In the genomic region with DNA sequence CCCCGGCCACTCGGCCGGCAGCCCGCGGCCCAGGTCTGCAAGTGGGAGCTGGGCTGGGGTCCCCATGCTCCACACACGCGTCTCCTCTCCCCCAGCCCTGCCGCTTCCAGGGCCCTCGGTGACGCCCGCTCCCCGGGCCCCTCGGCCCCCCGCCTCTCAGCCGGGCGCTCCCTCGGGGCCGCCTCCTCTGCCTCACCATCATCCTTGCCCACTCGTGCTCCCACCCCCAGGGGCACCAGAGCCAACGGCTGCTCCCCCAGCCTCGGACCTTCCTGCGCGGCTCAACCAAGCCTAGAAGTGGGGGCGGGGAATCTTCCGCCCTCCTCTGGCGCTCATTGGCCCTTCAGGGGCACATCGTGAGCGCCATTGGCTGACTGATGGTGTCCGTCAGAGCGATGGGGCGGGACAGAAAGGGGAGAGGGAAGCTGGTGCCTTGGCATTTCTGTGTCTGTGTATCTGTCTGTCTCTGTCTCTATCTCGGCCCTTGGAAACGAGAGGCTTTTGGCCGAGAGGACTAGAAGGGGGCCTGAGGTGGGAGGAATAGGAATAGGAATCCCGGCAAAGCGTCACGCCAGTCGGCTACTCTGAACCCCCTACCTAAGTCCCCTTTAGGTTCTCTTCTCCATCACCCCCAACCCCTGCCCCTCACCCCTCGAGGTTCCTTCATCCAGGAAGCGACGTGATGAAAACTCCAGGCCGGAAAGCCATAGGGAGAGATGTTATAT, we compare ENCODE assay signal across 8 cellular contexts.
DNase-seq lines count a peak whose midpoint lies in the region; ATAC-seq, FAIRE-seq and TF ChIP-seq lines count a peak whose summit lies in the region.

No MANE protein-coding gene starts in this region.

- H3K9ac ChIP-seq in HepG2 (ENCODE audit: insufficient read depth, low read depth, low read length) = peak overlapping the region; percentile 82

- peak overlapping the region; percentile 77 to 91 (median 88) for H3K4me3 ChIP-seq in HepG2 (replicated peaks in 1 of 3; ENCODE audit: insufficient read depth in 1 of 3, low read depth in 2 of 3, low read length in 3 of 3)

- no TSS peak for BruUV-seq in HepG2 (replicated peaks; lab: Mats Ljungman, UMichigan)

- ATAC-seq in GM19372 (IDR thresholded peaks at IDR 0.05; ENCODE audit: low read depth, unreplicated experiment) = peak; percentile 95
- peak; percentile 94 for ATAC-seq in HG03521 (IDR thresholded peaks at IDR 0.05; ENCODE audit: unreplicated experiment)
- peak; percentile 100 for ATAC-seq in HepG2

- H3K79me2 ChIP-seq in HepG2 (ENCODE audit: insufficient read depth, low read length) = peaks cover 8% of the 10 kb centered on the region

- H3K27ac ChIP-seq in C4-2B (peak overlapping the region; percentile 79), HepG2 (ENCODE audit: extremely low read length, insufficient read depth, low read length) (peak overlapping the region; percentile 31)

- peak overlapping the region; percentile 91 for H3K4me2 ChIP-seq in HepG2 (ENCODE audit: low read depth, low read length)

- H3K27me3 ChIP-seq in HepG2 (ENCODE audit: control insufficient read depth in 1 of 2, insufficient read depth in 2 of 2, low read length in 2 of 2) = no peaks in the 10 kb centered on the region; a peak in 1 of 5 replicates

- WGBS in HepG2 (ENCODE audit: low lambda C conversion rate) = under 1% methylated on average over 32 of the region's 42 CpGs

- POLR2A ChIA-PET in HepG2 (lab: Yijun Ruan, JAX) = interaction anchor here (1.3 kb wide), 1 partner anchor 33 kb away, joined by 4 read pairs; no protein-coding TSS in a partner anchor

- H3K4me1 ChIP-seq in HepG2 (ENCODE audit: insufficient read depth, low read length) = peaks cover 21% of the 10 kb centered on the region

- intact Hi-C loops in HepG2 (cut with micrococcal nuclease; ENCODE audit: unreplicated experiment) = no loop called here

- no peaks in the 10 kb centered on the region for H4K20me1 ChIP-seq in HepG2 (ENCODE audit: insufficient read depth, low read length)

- CTCF ChIA-PET in HepG2 (lab: Yijun Ruan, JAX; ENCODE audit: low intra/inter-chr PET ratio, low total read pairs) = no interaction called here

- TF ChIP-seq POLR2A in HepG2 (IDR thresholded peaks at IDR 0.05; ENCODE audit: insufficient read depth in 1 of 2, low read depth in 2 of 2, low read length in 2 of 2) = peak in 1 of 2 experiments; percentile 79; a peak in 2 of 4 replicates

- peak; percentile 97 for DNase-seq in NCI-H69 (lab: John Stamatoyannopoulos, UW)
- peak; percentile 88 for DNase-seq in activated CD4-positive, alpha-beta T cell treated with anti-CD3 and anti-CD28 coated beads, Interleukin-2, amount 50 U/mL, for 1 hour
- peak; percentile 88 for DNase-seq in dermis blood vessel endothelial cell
- DNase-seq in HepG2 (ENCODE audit: low spot score) = peak; percentile 88
- DNase-seq in stimulated activated CD4-positive, alpha-beta T cell treated with anti-CD3 and anti-CD28 coated beads, Interleukin-2, amount 100 ng/mL, for 48 hours = peak; percentile 90 to 91

- H3K9me3 ChIP-seq in HepG2 (ENCODE audit: low read length) = no peaks in the 10 kb centered on the region

- no peak for TF ChIP-seq EP300 in HepG2 (IDR thresholded peaks at IDR 0.05; ENCODE audit: low read depth in 2 of 2, low read length in 2 of 2)
- no peak for TF ChIP-seq EP300 in HepG2 (CRISPR knock-in tag; IDR thresholded peaks at IDR 0.05; ENCODE audit: borderline replicate concordance)

- TF ChIP-seq RAD21 in HepG2 (CRISPR knock-in tag; IDR thresholded peaks at IDR 0.05) = peak; percentile 35

- H3K36me3 ChIP-seq in HepG2 (replicated peaks in 1 of 2; ENCODE audit: control insufficient read depth in 1 of 2, insufficient read depth in 2 of 2, low read length in 2 of 2) = 0 out of 5 replicates have a peak, but pooled peaks cover 0 to 3% of the 10 kb centered on the region in 2 experiments

- in situ Hi-C loops in HepG2 (cut with HindIII; ENCODE audit: extremely low pct_ligation_motif_present, low pct_unique_long_range_greater_than_20kb) = no loop called here

- peak overlapping the region; percentile 45 for H2AFZ ChIP-seq in HepG2 (ENCODE audit: low read length)

- peak; percentile 88 for FAIRE-seq in HepG2 (lab: Jason Lieb, UNC)

- TF ChIP-seq CTCF in C4-2B (conservative IDR thresholded peaks at IDR 0.05) (no peak), HepG2 (CRISPR knock-in tag; IDR thresholded peaks at IDR 0.05) (no peak)

TF ChIP-seq in HepG2, 621 proteins besides CTCF, POLR2A, EP300 and RAD21 (continues in another document):
- TF ChIP-seq, protein P1, sequence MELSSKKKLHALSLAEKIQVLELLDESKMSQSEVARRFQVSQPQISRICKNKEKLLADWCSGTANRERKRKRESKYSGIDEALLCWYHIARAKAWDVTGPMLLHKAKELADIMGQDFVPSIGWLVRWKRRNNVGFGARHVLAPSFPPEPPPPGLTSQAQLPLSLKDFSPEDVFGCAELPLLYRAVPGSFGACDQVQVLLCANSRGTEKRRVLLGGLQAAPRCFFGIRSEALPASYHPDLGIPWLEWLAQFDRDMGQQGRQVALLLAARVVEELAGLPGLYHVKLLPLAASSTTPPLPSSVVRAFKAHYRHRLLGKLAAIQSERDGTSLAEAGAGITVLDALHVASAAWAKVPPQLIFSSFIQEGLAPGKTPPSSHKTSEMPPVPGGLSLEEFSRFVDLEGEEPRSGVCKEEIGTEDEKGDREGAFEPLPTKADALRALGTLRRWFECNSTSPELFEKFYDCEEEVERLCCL (CRISPR knock-in tag; IDR thresholded peaks at IDR 0.05; ENCODE audit: borderline replicate concordance) = peak; percentile 37; the same call in 1 of the 2 replicates
- TF ChIP-seq ZNF841 (CRISPR knock-in tag; IDR thresholded peaks at IDR 0.05; ENCODE audit: borderline replicate concordance) (no peak), SATB2 (CRISPR knock-in tag; IDR thresholded peaks at IDR 0.05) (no peak), SOX6 (IDR thresholded peaks at IDR 0.05) (no peak), SOX6 (CRISPR knock-in tag; IDR thresholded peaks at IDR 0.05) (no peak), NFYC (CRISPR knock-in tag; IDR thresholded peaks at IDR 0.05) (peak; percentile 100), PCBP2 (optimal IDR thresholded peaks at IDR 0.05; ENCODE audit: low read depth, low read length, poor library complexity, severe bottlenecking) (no peak), MED13 (CRISPR knock-in tag; IDR thresholded peaks at IDR 0.05) (no peak), TMF1 (CRISPR knock-in tag; IDR thresholded peaks at IDR 0.05; ENCODE audit: low read depth) (no peak; the same call in 1 of the 2 replicates), XRCC5 (optimal IDR thresholded peaks at IDR 0.05; ENCODE audit: low read length) (peak; percentile 70), TGIF2 (CRISPR knock-in tag; IDR thresholded peaks at IDR 0.05) (no peak), POLR2AphosphoS2 (IDR thresholded peaks at IDR 0.05; ENCODE audit: low read depth, low read length) (no peak), SALL2 (CRISPR knock-in tag; IDR thresholded peaks at IDR 0.05) (no peak), ZNF550 (CRISPR knock-in tag; IDR thresholded peaks at IDR 0.05; ENCODE audit: borderline replicate concordance) (no peak), ZSCAN29 (CRISPR knock-in tag; conservative IDR thresholded peaks at IDR 0.05) (no peak), ZNF225 (CRISPR knock-in tag; IDR thresholded peaks at IDR 0.05) (0 out of 2 replicates have a peak, but pooled peaks have one; percentile 23), ZNF720 (CRISPR knock-in tag; IDR thresholded peaks at IDR 0.05) (no peak), KAT8 (CRISPR knock-in tag; IDR thresholded peaks at IDR 0.05) (peak; percentile 93), ZMYM3 (CRISPR knock-in tag; IDR thresholded peaks at IDR 0.05) (no peak; the same call in none of the 2 replicates), CAMTA2 (CRISPR knock-in tag; IDR thresholded peaks at IDR 0.05; ENCODE audit: borderline replicate concordance) (no peak), ZNF33B (CRISPR knock-in tag; IDR thresholded peaks at IDR 0.05) (no peak), ZNF747 (CRISPR knock-in tag; IDR thresholded peaks at IDR 0.05; ENCODE audit: borderline replicate concordance) (peak; percentile 47; the same call in 1 of the 2 replicates), LBX2 (CRISPR knock-in tag; IDR thresholded peaks at IDR 0.05; ENCODE audit: borderline replicate concordance) (0 out of 2 replicates have a peak, but pooled peaks have one; percentile 14), ZFYVE20 (CRISPR knock-in tag; IDR thresholded peaks at IDR 0.05; ENCODE audit: borderline replicate concordance, low read depth) (no peak)
- TF ChIP-seq, protein P2, sequence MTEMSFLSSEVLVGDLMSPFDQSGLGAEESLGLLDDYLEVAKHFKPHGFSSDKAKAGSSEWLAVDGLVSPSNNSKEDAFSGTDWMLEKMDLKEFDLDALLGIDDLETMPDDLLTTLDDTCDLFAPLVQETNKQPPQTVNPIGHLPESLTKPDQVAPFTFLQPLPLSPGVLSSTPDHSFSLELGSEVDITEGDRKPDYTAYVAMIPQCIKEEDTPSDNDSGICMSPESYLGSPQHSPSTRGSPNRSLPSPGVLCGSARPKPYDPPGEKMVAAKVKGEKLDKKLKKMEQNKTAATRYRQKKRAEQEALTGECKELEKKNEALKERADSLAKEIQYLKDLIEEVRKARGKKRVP (CRISPR knock-in tag; IDR thresholded peaks at IDR 0.05) = no peak
- TF ChIP-seq, protein P3, sequence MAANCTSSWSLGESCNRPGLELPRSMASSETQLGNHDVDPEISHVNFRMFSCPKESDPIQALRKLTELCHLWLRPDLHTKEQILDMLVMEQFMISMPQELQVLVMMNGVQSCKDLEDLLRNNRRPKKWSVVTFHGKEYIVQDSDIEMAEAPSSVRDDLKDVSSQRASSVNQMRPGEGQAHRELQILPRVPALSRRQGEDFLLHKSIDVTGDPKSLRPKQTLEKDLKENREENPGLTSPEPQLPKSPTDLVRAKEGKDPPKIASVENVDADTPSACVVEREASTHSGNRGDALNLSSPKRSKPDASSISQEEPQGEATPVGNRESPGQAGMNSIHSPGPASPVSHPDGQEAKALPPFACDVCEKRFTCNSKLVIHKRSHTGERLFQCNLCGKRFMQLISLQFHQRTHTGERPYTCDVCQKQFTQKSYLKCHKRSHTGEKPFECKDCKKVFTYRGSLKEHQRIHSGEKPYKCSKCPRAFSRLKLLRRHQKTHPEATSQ (CRISPR knock-in tag; IDR thresholded peaks at IDR 0.05; ENCODE audit: borderline replicate concordance) = no peak

Comparison
In these comparisons a context has a peak if more than half of its experiments do, and no peak if none do; other contexts are left out.
1. Peak in every context shown above with its lines: DNase-seq, ATAC-seq, H3K4me3 ChIP-seq and H3K27ac ChIP-seq.